9 cellular contexts compared by ENCODE assay signal in the genomic region with DNA sequence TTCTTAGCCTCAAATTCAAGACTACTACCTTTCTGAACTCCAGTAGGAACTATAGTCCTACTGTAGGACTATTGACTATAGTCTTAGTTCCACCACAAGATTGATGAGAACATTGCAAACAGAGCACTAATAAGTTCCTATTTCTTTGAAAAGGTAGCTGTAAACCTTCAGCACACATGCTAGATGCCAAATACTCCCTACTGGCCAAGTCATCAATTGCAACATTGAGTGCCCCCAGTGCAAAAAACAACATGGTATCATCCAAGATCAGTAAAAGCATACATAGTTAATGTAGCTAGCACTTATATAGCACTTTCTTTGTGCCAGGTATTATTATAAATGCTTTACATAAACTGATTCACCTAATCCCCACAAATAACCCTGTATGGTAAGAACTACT.
A peak's percentile ranks its signal among the peaks of the same experiment; 100 is the strongest.
DNase-seq lines count a peak whose midpoint lies in the region; ATAC-seq and TF ChIP-seq lines count a peak whose summit lies in the region.
"Had no signal": no experiment of that assay in that cellular context is flagged by ENCODE, and none has a peak within 500 bp of the region (broad histone marks: within the 10 kb centered on the region; RNA-seq: fewer than 3 reads in every experiment).

No MANE protein-coding gene starts in this region.

- ATAC-seq in GM18868 (IDR thresholded peaks at IDR 0.05; ENCODE audit: unreplicated experiment) (peak; percentile 49), HG02852 (IDR thresholded peaks at IDR 0.05; ENCODE audit: unreplicated experiment) (peak; percentile 30), activated B cell treated with CpG ODN at 0.5 μM for 24 hours (ENCODE audit: low read depth) (no peak)

- no peak overlapping the region for H3K14ac ChIP-seq in neuronal stem cell (ENCODE audit: low read length)

- H3K23ac ChIP-seq in neuronal stem cell (ENCODE audit: low read depth, low read length, poor library complexity), result no peak overlapping the region

- no peaks in the 10 kb centered on the region for H3K4me1 ChIP-seq in neuronal stem cell (ENCODE audit: control insufficient read depth in 2 of 2, insufficient read depth in 1 of 2, low read depth in 1 of 2, low read length in 2 of 2)
- no peaks in the 10 kb centered on the region for H3K4me1 ChIP-seq in tibial artery
- H3K4me1 ChIP-seq: Caco-2 had no signal

- no peak overlapping the region for H2BK120ac ChIP-seq in neuronal stem cell (ENCODE audit: low read depth, low read length)

- H3K4me3 ChIP-seq in neuronal stem cell (ENCODE audit: low read length in 2 of 2) (no peak overlapping the region), tibial artery (no peak overlapping the region)

- H2BK12ac ChIP-seq in neuronal stem cell (ENCODE audit: low read length), result no peak overlapping the region

- H2AK5ac ChIP-seq in neuronal stem cell (ENCODE audit: low read depth, low read length), result no peak overlapping the region

- peak overlapping the region; percentile 0 for H3K27ac Mint-ChIP-seq in activated B cell treated with CpG ODN at 0.5 μM for 24 hours

- POLR2A ChIA-PET in activated B cell treated with CpG ODN at 0.5 μM for 24 hours (lab: Charles Lee), result interaction anchor here (0.7 to 1.6 kb wide), 3 partner anchors 50 to 85 kb away, joined by 3 to 9 read pairs (median 4); no protein-coding TSS in a partner anchor

- peaks cover 8% of the 10 kb centered on the region for H3K9me3 Mint-ChIP-seq in activated B cell treated with CpG ODN at 0.5 μM for 24 hours

- H3K27me3 Mint-ChIP-seq in activated B cell treated with CpG ODN at 0.5 μM for 24 hours, result no peaks in the 10 kb centered on the region

- H3K79me1 ChIP-seq in neuronal stem cell (ENCODE audit: low read depth, low read length), result no peaks in the 10 kb centered on the region

- H3K4me1 Mint-ChIP-seq in activated B cell treated with CpG ODN at 0.5 μM for 24 hours, result peaks cover 59% of the 10 kb centered on the region

- CTCF ChIA-PET in activated B cell treated with CpG ODN at 0.5 μM for 24 hours (lab: Charles Lee), result interaction anchor here (0.8 to 1.8 kb wide), 4 partner anchors 18 to 121 kb away, joined by 3 to 6 read pairs (median 4); no protein-coding TSS in a partner anchor

- no peak overlapping the region for H2BK15ac ChIP-seq in neuronal stem cell (ENCODE audit: low read length)

- H3K18ac ChIP-seq in neuronal stem cell (ENCODE audit: low read length), result no peak overlapping the region

- no peak overlapping the region for H3K4me3 Mint-ChIP-seq in activated B cell treated with CpG ODN at 0.5 μM for 24 hours

- intact Hi-C loops in activated B cell treated with CpG ODN at 0.5 μM for 24 hours (cut with micrococcal nuclease) (no loop called here), tibial artery (cut with DNase I; ENCODE audit: low total_unique reads) (no loop called here)

- no peak overlapping the region for H4K91ac ChIP-seq in neuronal stem cell (ENCODE audit: low read depth, low read length, poor library complexity)

- no peak overlapping the region for H2AFZ ChIP-seq in neuronal stem cell (ENCODE audit: low read length)

- H3K36me3 Mint-ChIP-seq in activated B cell treated with CpG ODN at 0.5 μM for 24 hours (ENCODE audit: low read depth), result no peaks in the 10 kb centered on the region

- H3K27ac ChIP-seq in neuronal stem cell (replicated peaks; ENCODE audit: low read length) (no peak overlapping the region), tibial artery (no peak overlapping the region)

- H3K36me3 ChIP-seq in neuronal stem cell (replicated peaks in 1 of 2; ENCODE audit: control insufficient read depth in 2 of 2, insufficient read depth in 2 of 2, low read length in 2 of 2), result no peaks in the 10 kb centered on the region
- no peaks in the 10 kb centered on the region for H3K36me3 ChIP-seq in tibial artery

- H3K27me3 ChIP-seq in neuronal stem cell (ENCODE audit: control insufficient read depth in 3 of 3, insufficient read depth in 3 of 3, low read depth in 1 of 3, low read length in 3 of 3) (no peaks in the 10 kb centered on the region), tibial artery (no peaks in the 10 kb centered on the region)

- H3K9me3 ChIP-seq in neuronal stem cell (replicated peaks in 1 of 2; ENCODE audit: control insufficient read depth in 2 of 2, insufficient read depth in 1 of 2, low read depth in 1 of 2, low read length in 2 of 2), result peaks cover 0 to 2% of the 10 kb centered on the region in 2 donors
- no peaks in the 10 kb centered on the region for H3K9me3 ChIP-seq in tibial artery
- H3K9me3 ChIP-seq: Caco-2 had no signal

- no peak overlapping the region for H2BK5ac ChIP-seq in neuronal stem cell (ENCODE audit: low read length)

- H4K8ac ChIP-seq in neuronal stem cell (ENCODE audit: low read depth, low read length), result no peak overlapping the region

- H3K4ac ChIP-seq in neuronal stem cell (ENCODE audit: low read length), result no peak overlapping the region

- no peak overlapping the region for H3K4me2 ChIP-seq in neuronal stem cell (ENCODE audit: insufficient read depth, low read length, poor library complexity, severe bottlenecking)

- TF ChIP-seq CTCF in activated B cell treated with CpG ODN at 0.5 μM for 24 hours (IDR thresholded peaks at IDR 0.05) (no peak), tibial artery (IDR thresholded peaks at IDR 0.05) (no peak)

- peak; percentile 62 for DNase-seq in DMS53 (lab: John Stamatoyannopoulos, UW)
- no peak for DNase-seq in activated B cell treated with CpG ODN at 0.5 μM for 24 hours
- DNase-seq in KG1 (lab: John Stamatoyannopoulos, UW), result no peak
- no peak for DNase-seq in neuronal stem cell (ENCODE audit: low spot score)
- DNase-seq in tibial artery, result no peak
- DNase-seq in NCI-H69 (lab: John Stamatoyannopoulos, UW), result no peak
- DNase-seq: Caco-2 had no signal

- no peak overlapping the region for H3K9ac ChIP-seq in neuronal stem cell (ENCODE audit: low read depth, low read length, poor library complexity)
